Comparison of ENCODE assay signal across 9 cellular contexts in genomic region chr14:37150414-37150813, GRCh38. TPM values are rescaled to one million over a fixed set of nuclear protein-coding genes. Genes with fewer than 3 reads are reported as not detected.
A peak's percentile ranks its signal among the peaks of the same experiment; 100 is the strongest.
DNase-seq lines count a peak whose midpoint lies in the region; ATAC-seq, FAIRE-seq and TF ChIP-seq lines count a peak whose summit lies in the region.
"Had no signal": no experiment of that assay in that cellular context is flagged by ENCODE, and none has a peak within 500 bp of the region (broad histone marks: within the 10 kb centered on the region; RNA-seq: fewer than 3 reads in every experiment).

No MANE protein-coding gene starts in this region.

- no peak overlapping the region for H3K4me2 ChIP-seq in OCI-LY1 (ENCODE audit: low read length)

- FAIRE-seq in endometrium (lab: Jason Lieb, UNC), result peak; percentile 82

- no peak overlapping the region for H3K9ac ChIP-seq in OCI-LY1 (ENCODE audit: low read length)

- DNase-seq in DMS153 treated with DMSO at 0.1 percent for 48 hours (lab: John Stamatoyannopoulos, UW; ENCODE audit: unreplicated experiment), result peak; percentile 45
- DNase-seq in KBM-7, result peak; percentile 51
- DNase-seq in prostate gland (ENCODE audit: low spot score), result no peak
- DNase-seq in activated CD4-positive, alpha-beta T cell treated with anti-CD3 and anti-CD28 coated beads, Interleukin-2, amount 50 U/mL, for 48 hours, result no peak
- DNase-seq in mesenteric fat pad (ENCODE audit: low spot score), result no peak

- peak; percentile 72 for TF ChIP-seq CTCF in OCI-LY1 (IDR thresholded peaks at IDR 0.05; ENCODE audit: low read length)
- TF ChIP-seq CTCF in prostate gland (IDR thresholded peaks at IDR 0.05), result peak; percentile 42 to 73 (median 68)

- H3K4me3 ChIP-seq in OCI-LY1 (ENCODE audit: low read depth, low read length, poor library complexity, severe bottlenecking), result no peak overlapping the region
- no peak overlapping the region for H3K4me3 ChIP-seq in prostate gland

- H3K9me3 ChIP-seq in OCI-LY1 (ENCODE audit: low read length), result no peaks in the 10 kb centered on the region
- no peaks in the 10 kb centered on the region for H3K9me3 ChIP-seq in prostate gland

- H3F3A ChIP-seq in OCI-LY1 (ENCODE audit: insufficient read depth, low read length), result no peaks in the 10 kb centered on the region

- H3K4me1 ChIP-seq in OCI-LY1 (ENCODE audit: insufficient read depth, low read length, severe bottlenecking) (no peaks in the 10 kb centered on the region), prostate gland (replicated peaks) (no peaks in the 10 kb centered on the region)

- intact Hi-C loops in prostate gland (cut with DNase I), result no loop called here

- H3K27me3 ChIP-seq in OCI-LY1 (ENCODE audit: insufficient read depth, low read length) (no peaks in the 10 kb centered on the region), prostate gland (replicated peaks; ENCODE audit: insufficient read depth) (no peaks in the 10 kb centered on the region)

- no peak overlapping the region for H2AFZ ChIP-seq in OCI-LY1 (ENCODE audit: low read length)

- ATAC-seq in HG03159 (IDR thresholded peaks at IDR 0.05; ENCODE audit: unreplicated experiment), result no peak

- H3K27ac ChIP-seq in OCI-LY1 (ENCODE audit: low read depth, low read length, poor library complexity, severe bottlenecking), result no peak overlapping the region
- no peak overlapping the region for H3K27ac ChIP-seq in prostate gland

- WGBS in prostate gland, result 0% methylated on average over 3 of the region's 3 CpGs

- H3K9me2 ChIP-seq in OCI-LY1 (ENCODE audit: low read depth, low read length), result no peaks in the 10 kb centered on the region

- H3K79me2 ChIP-seq in OCI-LY1 (ENCODE audit: insufficient read depth, low read length), result no peaks in the 10 kb centered on the region

- in situ Hi-C loops in KBM-7 (cut with MboI; ENCODE audit: low pct_unique_long_range_greater_than_20kb, low sequenced_read_pairs), result no loop called here

- H4K20me1 ChIP-seq in OCI-LY1 (ENCODE audit: insufficient read depth, low read length), result no peaks in the 10 kb centered on the region

- TF ChIP-seq POLR2A in prostate gland (IDR thresholded peaks at IDR 0.05), result no peak

- H3K36me3 ChIP-seq in OCI-LY1 (ENCODE audit: insufficient read depth, low read length), result no peaks in the 10 kb centered on the region
- H3K36me3 ChIP-seq in prostate gland, result no peaks in the 10 kb centered on the region

RNA-seq across cellular contexts. Expression of gene SLC25A21, which starts 22.0 kb away (rescaled TPM):
- 1 to 10 TPM; 1.5 to 7.7 TPM for total RNA-seq in prostate gland
- total RNA-seq in mesenteric fat pad, result not detected
- total RNA-seq: mononuclear cell had no signal

RNA-seq across cellular contexts. Expression of gene MIPOL1, which starts 47.3 kb away (rescaled TPM):
- 10 to 100 TPM; 14.4 to 31.4 TPM for total RNA-seq in prostate gland
- total RNA-seq in mesenteric fat pad, result 7.2 TPM

Comparison
In these comparisons a context has a peak if more than half of its experiments do, and no peak if none do; other contexts are left out.
1. DNase-seq: peak in DMS153 treated with DMSO at 0.1 percent for 48 hours (single experiment) and KBM-7 (single experiment); none in prostate gland (single experiment), activated CD4-positive, alpha-beta T cell treated with anti-CD3 and anti-CD28 coated beads, Interleukin-2, amount 50 U/mL, for 48 hours (0 of 2) and mesenteric fat pad (single experiment).